Comparison of ENCODE assay signal across 8 cellular contexts in the genomic region with DNA sequence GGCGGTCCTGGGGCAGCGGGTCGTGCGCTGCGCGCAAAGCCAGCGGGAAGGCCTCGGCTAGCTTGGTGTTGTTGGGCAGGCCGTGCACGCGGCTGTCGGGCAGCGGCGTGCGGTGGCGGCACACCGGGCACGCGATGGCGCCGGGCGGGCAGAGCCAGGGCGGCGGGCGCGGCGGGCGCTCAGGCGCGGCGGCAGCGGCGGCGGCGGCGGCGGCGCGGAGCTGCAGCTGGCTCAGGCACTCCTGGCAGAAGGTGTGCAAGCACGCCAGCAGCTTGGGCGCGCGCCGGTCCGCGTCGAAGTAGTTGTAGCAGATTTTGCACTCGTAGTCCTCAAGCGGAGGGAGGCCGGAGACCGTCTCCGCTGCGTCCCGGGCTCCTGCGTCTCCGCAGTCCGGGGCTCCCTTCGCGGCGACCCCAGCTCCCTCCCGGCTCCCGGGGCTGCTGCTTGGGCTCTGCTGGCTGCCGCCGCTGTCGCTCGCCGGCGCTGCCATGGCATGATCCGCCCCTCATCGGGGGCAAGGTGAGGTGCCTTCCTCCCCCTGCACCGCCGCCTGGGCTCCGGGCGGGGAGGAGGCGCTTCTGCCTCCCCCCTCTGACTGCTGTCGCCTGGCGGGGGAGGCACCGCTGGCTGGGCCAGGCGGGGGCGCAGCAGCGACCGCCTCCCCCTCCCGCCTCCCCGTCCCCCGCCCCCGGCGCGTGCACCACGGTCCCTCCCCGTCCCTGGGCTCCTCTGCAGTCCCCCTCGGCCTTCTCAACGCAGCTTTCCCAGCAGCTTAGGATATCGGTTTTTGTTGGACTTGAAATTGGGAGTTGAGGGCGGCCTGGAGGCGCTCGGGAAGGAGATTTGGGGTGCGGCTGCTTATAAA. TPM values are rescaled to one million over a fixed set of nuclear protein-coding genes. Genes with fewer than 3 reads are reported as not detected.
DNase-seq lines count a peak whose midpoint lies in the region; ATAC-seq and TF ChIP-seq lines count a peak whose summit lies in the region.

No MANE protein-coding gene starts in this region.

- no peak for TF ChIP-seq POLR2A in esophagus squamous epithelium (IDR thresholded peaks at IDR 0.05)

- ATAC-seq in HG03558 (IDR thresholded peaks at IDR 0.05; ENCODE audit: extremely low read depth, unreplicated experiment) (peak; percentile 31), omental fat pad (ENCODE audit: low FRiP score) (peak; percentile 42)

- peak overlapping the region in 2 of 4 donors; percentile 18 to 44 for H3K27ac ChIP-seq in esophagus squamous epithelium

- no peaks in the 10 kb centered on the region for H3K9me3 ChIP-seq in esophagus squamous epithelium

- peak; percentile 11 for TF ChIP-seq CTCF in GM20000 (IDR thresholded peaks at IDR 0.05; ENCODE audit: extremely low read depth, missing control alignments)
- TF ChIP-seq CTCF in esophagus squamous epithelium (IDR thresholded peaks at IDR 0.05), result peak in 1 of 6 experiments; percentile 6
- no peak for TF ChIP-seq CTCF in omental fat pad (IDR thresholded peaks at IDR 0.05)

- no peaks in the 10 kb centered on the region for H3K36me3 ChIP-seq in esophagus squamous epithelium

- intact Hi-C loops in esophagus squamous epithelium (cut with DNase I), result loop anchor here (5.0 kb wide), 3 partner anchors 102 to 292 kb away; a partner anchor contains a TSS

- WGBS in esophagus squamous epithelium, 2 donors, result 0% methylated on average over 4 to 34 of the region's 97 CpGs

- peaks cover 0 to 89% (median 6%) of the 10 kb centered on the region in 4 donors for H3K27me3 ChIP-seq in esophagus squamous epithelium

- DNase-seq in NCI-H1436 (lab: John Stamatoyannopoulos, UW) (peak; percentile 46), NCI-H1436 treated with DMSO at 0.1 percent for 48 hours (lab: John Stamatoyannopoulos, UW) (no peak), GM20000 (ENCODE audit: low spot score) (peak; percentile 86), SK-MEL-5 (ENCODE audit: low read depth, low spot score) (peak; percentile 10), esophagus squamous epithelium (lab: John Stamatoyannopoulos, UW) (no peak), omental fat pad (ENCODE audit: low spot score) (no peak)
- DNase-seq in stimulated activated naive CD4-positive, alpha-beta T cell treated with Interleukin-2 at 50 U/mL for 16 hours (lab: John Stamatoyannopoulos, UW), result no peak

- in situ Hi-C loops in SK-MEL-5 (cut with HindIII; ENCODE audit: low pct_unique_long_range_greater_than_20kb, low sequenced_read_pairs), result no loop called here

- H3K4me3 ChIP-seq in esophagus squamous epithelium, result peak overlapping the region; percentile 47 to 72 (median 52)

- H3K4me1 ChIP-seq in esophagus squamous epithelium, result peaks cover 13 to 30% (median 19%) of the 10 kb centered on the region in 3 donors

RNA-seq across cellular contexts. Expression of a gene that starts 21.0 kb away (rescaled TPM):
- 18.3 and 21.6 TPM in 2 replicates for total RNA-seq in SK-MEL-5 (2014; rRNA removed; shearing (Covaris generic))
- polyA plus RNA-seq in SK-MEL-5 (2015; cell fraction: cytosol; rRNA removed), result 31.9 and 33.7 TPM in 2 replicates
- polyA plus RNA-seq in SK-MEL-5 (2015; cell fraction: nucleus; rRNA removed), result 33.1 and 39.2 TPM in 2 replicates
- total RNA-seq in esophagus squamous epithelium (not detected), omental fat pad (not detected)

Comparison
In these comparisons a context has a peak if more than half of its experiments do, and no peak if none do; other contexts are left out.
1. DNase-seq: peak in NCI-H1436 (single experiment), GM20000 (single experiment) and SK-MEL-5 (single experiment); none in NCI-H1436 treated with DMSO at 0.1 percent for 48 hours (single experiment), esophagus squamous epithelium (single experiment), omental fat pad (single experiment) and stimulated activated naive CD4-positive, alpha-beta T cell treated with Interleukin-2 at 50 U/mL for 16 hours (single experiment).
2. RNA of a gene that starts 21.0 kb away (total RNA-seq): 18.3 to 21.6 TPM in SK-MEL-5; not detected in esophagus squamous epithelium and not detected in omental fat pad; every median in the first group is over 10 times any median in the second.